ENCODE assay signal across 9 cellular contexts in genomic region chr10:79195091-79195923, GRCh38.
DNase-seq lines count a peak whose midpoint lies in the region; ATAC-seq, FAIRE-seq and TF ChIP-seq lines count a peak whose summit lies in the region.
"Had no signal": no experiment of that assay in that cellular context is flagged by ENCODE, and none has a peak within 500 bp of the region (broad histone marks: within the 10 kb centered on the region; RNA-seq: fewer than 3 reads in every experiment).

No MANE protein-coding gene starts in this region.

- CTCF ChIA-PET in CD8-positive, alpha-beta memory T cell (lab: Charles Lee), result interaction anchor here (0.7 to 5.0 kb wide), 66 partner anchors 8 to 1185 kb away, joined by 3 to 64 read pairs (median 4); partner anchors contain the start of gene POLR3A
- CTCF ChIA-PET in Panc1 (lab: Charles Lee), result interaction anchor here (0.5 to 1.5 kb wide), 15 partner anchors 11 to 1148 kb away, joined by 3 to 8 read pairs (median 4); no protein-coding TSS in a partner anchor

- in situ Hi-C loops in Panc1 (cut with HindIII; ENCODE audit: low pct_unique_long_range_greater_than_20kb, low sequenced_read_pairs), result no loop called here

- H3K36me3 ChIP-seq in CD8-positive, alpha-beta memory T cell (ENCODE audit: insufficient read depth, low read length), result no peaks in the 10 kb centered on the region
- no peaks in the 10 kb centered on the region for H3K36me3 ChIP-seq in Panc1 (ENCODE audit: control insufficient read depth, insufficient read depth, low read length)

- H3K27me3 ChIP-seq in CD8-positive, alpha-beta memory T cell (ENCODE audit: insufficient read depth, low read length, poor library complexity, severe bottlenecking), result no peaks in the 10 kb centered on the region
- H3K27me3 ChIP-seq in Panc1 (ENCODE audit: control insufficient read depth, insufficient read depth, low read length), result no peaks in the 10 kb centered on the region

- POLR2A ChIA-PET in CD8-positive, alpha-beta memory T cell (lab: Charles Lee), result no interaction called here
- POLR2A ChIA-PET in Panc1 (lab: Charles Lee), result no interaction called here

- intact Hi-C loops in Panc1 (cut with micrococcal nuclease; ENCODE audit: unreplicated experiment), result loop anchor here (2.0 to 10.0 kb wide), 4 partner anchors 125 to 1148 kb away; no protein-coding TSS in a partner anchor
- intact Hi-C loops in natural killer cell (cut with micrococcal nuclease), result loop anchor here (1.0 to 5.0 kb wide), 3 partner anchors 342 to 1148 kb away; no protein-coding TSS in a partner anchor

- peaks cover 0 to 9% (median 0%) of the 10 kb centered on the region in 3 donors for H3K4me1 Mint-ChIP-seq in CD8-positive, alpha-beta memory T cell
- peaks cover 2% of the 10 kb centered on the region for H3K4me1 Mint-ChIP-seq in activated T-cell treated with anti-CD3 and anti-CD28 coated beads, Interleukin-2, amount 50 U/mL, for 4 hours (ENCODE audit: low read depth)
- peaks cover 12 to 17% of the 10 kb centered on the region in 2 donors for H3K4me1 Mint-ChIP-seq in natural killer cell
- peaks cover 29% of the 10 kb centered on the region for H3K4me1 Mint-ChIP-seq in stimulated activated memory B cell treated with anti-CD40 and anti-IgM and Interleukin-4, amounts not matched to agents 10 μg/mL and 1 μg/mL and 100 μg/mL, for 72 hours

- peak; percentile 74 for FAIRE-seq in HTR-8/SVneo (lab: Jason Lieb, UNC)

- no peaks in the 10 kb centered on the region for H3K27me3 Mint-ChIP-seq in CD8-positive, alpha-beta memory T cell
- no peaks in the 10 kb centered on the region for H3K27me3 Mint-ChIP-seq in activated T-cell treated with anti-CD3 and anti-CD28 coated beads, Interleukin-2, amount 50 U/mL, for 4 hours (ENCODE audit: low read depth)
- H3K27me3 Mint-ChIP-seq in natural killer cell (ENCODE audit: low read depth in 2 of 2), result no peaks in the 10 kb centered on the region
- H3K27me3 Mint-ChIP-seq in stimulated activated memory B cell treated with anti-CD40 and anti-IgM and Interleukin-4, amounts not matched to agents 10 μg/mL and 1 μg/mL and 100 μg/mL, for 72 hours, result peaks cover 15% of the 10 kb centered on the region
- H3K27me3 Mint-ChIP-seq: activated naive CD8-positive, alpha-beta T cell had no signal

- H3K4me3 ChIP-seq in CD8-positive, alpha-beta memory T cell (ENCODE audit: low read length), result no peak overlapping the region
- H3K4me3 ChIP-seq in Panc1 (ENCODE audit: low read depth in 2 of 2, low read length in 2 of 2), result no peak overlapping the region

- BruUV-seq in Panc1 (replicated peaks; lab: Mats Ljungman, UMichigan), result no TSS peak

- no peak overlapping the region for H3K4me3 Mint-ChIP-seq in CD8-positive, alpha-beta memory T cell
- no peak overlapping the region for H3K4me3 Mint-ChIP-seq in activated T-cell treated with anti-CD3 and anti-CD28 coated beads, Interleukin-2, amount 50 U/mL, for 4 hours
- H3K4me3 Mint-ChIP-seq in natural killer cell, result no peak overlapping the region
- H3K4me3 Mint-ChIP-seq in stimulated activated memory B cell treated with anti-CD40 and anti-IgM and Interleukin-4, amounts not matched to agents 10 μg/mL and 1 μg/mL and 100 μg/mL, for 72 hours, result no peak overlapping the region
- H3K4me3 Mint-ChIP-seq: activated naive CD8-positive, alpha-beta T cell had no signal

- peaks cover 6% of the 10 kb centered on the region for H3K4me1 ChIP-seq in CD8-positive, alpha-beta memory T cell (ENCODE audit: insufficient read depth, low read length)
- peaks cover 24% of the 10 kb centered on the region for H3K4me1 ChIP-seq in Panc1 (ENCODE audit: control insufficient read depth, insufficient read depth, low read length)

- TF ChIP-seq CTCF in Panc1 (IDR thresholded peaks at IDR 0.05) (peak; percentile 98), natural killer cell (IDR thresholded peaks at IDR 0.05) (peak; percentile 96)

- DNase-seq in CD8-positive, alpha-beta memory T cell, result peak; percentile 61 to 80 (median 65)
- DNase-seq in HTR-8/SVneo (ENCODE audit: insufficient read length, low spot score) (peak; percentile 83), Panc1 (ENCODE audit: low read depth, low spot score) (peak; percentile 30), fibroblast of gingiva (ENCODE audit: low read depth) (peak; percentile 69), natural killer cell (peak; percentile 74)
- DNase-seq in activated T-cell treated with anti-CD3 and anti-CD28 coated beads, Interleukin-2, amount 50 U/mL, for 4 hours, result peak; percentile 72

- no peak overlapping the region for H3K27ac ChIP-seq in CD8-positive, alpha-beta memory T cell (ENCODE audit: low read depth, low read length)
- no peak overlapping the region for H3K27ac ChIP-seq in Panc1 (ENCODE audit: low read length)

- H3K9me3 Mint-ChIP-seq in CD8-positive, alpha-beta memory T cell, result no peaks in the 10 kb centered on the region
- H3K9me3 Mint-ChIP-seq in activated T-cell treated with anti-CD3 and anti-CD28 coated beads, Interleukin-2, amount 50 U/mL, for 4 hours, result no peaks in the 10 kb centered on the region
- no peaks in the 10 kb centered on the region for H3K9me3 Mint-ChIP-seq in natural killer cell
- H3K9me3 Mint-ChIP-seq in stimulated activated memory B cell treated with anti-CD40 and anti-IgM and Interleukin-4, amounts not matched to agents 10 μg/mL and 1 μg/mL and 100 μg/mL, for 72 hours, result peaks cover 3% of the 10 kb centered on the region

- ATAC-seq in GM19467 (IDR thresholded peaks at IDR 0.05; ENCODE audit: unreplicated experiment) (peak; percentile 68), Panc1 (peak; percentile 86), natural killer cell (peak; percentile 85 to 97 (median 91))
- ATAC-seq in activated T-cell treated with anti-CD3 and anti-CD28 coated beads, Interleukin-2, amount 50 U/mL, for 4 hours, result peak; percentile 89 to 94
- peak; percentile 85 for ATAC-seq in stimulated activated memory B cell treated with anti-CD40 and anti-IgM and Interleukin-4, amounts not matched to agents 10 μg/mL and 1 μg/mL and 100 μg/mL, for 72 hours

- no peaks in the 10 kb centered on the region for H3K9me3 ChIP-seq in CD8-positive, alpha-beta memory T cell (ENCODE audit: low read length)
- H3K9me3 ChIP-seq in Panc1 (ENCODE audit: control insufficient read depth, insufficient read depth, low read depth, low read length), result no peaks in the 10 kb centered on the region

- peaks cover 0 to 1% (median 0%) of the 10 kb centered on the region in 3 donors for H3K36me3 Mint-ChIP-seq in CD8-positive, alpha-beta memory T cell
- H3K36me3 Mint-ChIP-seq in activated T-cell treated with anti-CD3 and anti-CD28 coated beads, Interleukin-2, amount 50 U/mL, for 4 hours (ENCODE audit: insufficient read depth), result peaks cover 5% of the 10 kb centered on the region
- H3K36me3 Mint-ChIP-seq in natural killer cell, result no peaks in the 10 kb centered on the region
- H3K36me3 Mint-ChIP-seq in stimulated activated memory B cell treated with anti-CD40 and anti-IgM and Interleukin-4, amounts not matched to agents 10 μg/mL and 1 μg/mL and 100 μg/mL, for 72 hours, result no peaks in the 10 kb centered on the region

- H3K27ac Mint-ChIP-seq in CD8-positive, alpha-beta memory T cell, result peak overlapping the region in 2 of 8 donors; percentile 38 to 43
- H3K27ac Mint-ChIP-seq in natural killer cell, result peak overlapping the region; percentile 45 to 53
- H3K27ac Mint-ChIP-seq in stimulated activated memory B cell treated with anti-CD40 and anti-IgM and Interleukin-4, amounts not matched to agents 10 μg/mL and 1 μg/mL and 100 μg/mL, for 72 hours, result no peak overlapping the region
- H3K27ac Mint-ChIP-seq: activated naive CD8-positive, alpha-beta T cell had no signal

Comparison
In these comparisons a context has a peak if more than half of its experiments do, and no peak if none do; other contexts are left out.
1. DNase-seq: peak in every context shown above with its lines; median percentile 83 in HTR-8/SVneo; 74 in natural killer cell; 72 in activated T-cell treated with anti-CD3 and anti-CD28 coated beads, Interleukin-2, amount 50 U/mL, for 4 hours; 69 in fibroblast of gingiva; 65 in CD8-positive, alpha-beta memory T cell; 30 in Panc1.